Comparison of ENCODE assay signal across 22 cellular contexts in genomic region chr4:81196126-81196650, GRCh38. TPM values are rescaled to one million over a fixed set of nuclear protein-coding genes. Genes with fewer than 3 reads are reported as not detected.
"Had no signal": no experiment of that assay in that cellular context is flagged by ENCODE, and none has a peak within 500 bp of the region (broad histone marks: within the 10 kb centered on the region; RNA-seq: fewer than 3 reads in every experiment).

No MANE protein-coding gene starts in this region.

- H3K27ac ChIP-seq: colonic mucosa, gastrocnemius medialis, neural progenitor cell, pancreas, psoas muscle, spleen, tibial artery, upper lobe of left lung, uterus had no signal

- FAIRE-seq: kidney, pancreas had no signal

- H3K36me3 ChIP-seq: colonic mucosa, gastrocnemius medialis, neural progenitor cell, pancreas, spleen, tibial artery, upper lobe of left lung, uterus had no signal

- H3K9me3 ChIP-seq: colonic mucosa, gastrocnemius medialis, pancreas, psoas muscle, tibial artery, upper lobe of left lung, uterus had no signal

- H3K4me1 ChIP-seq: colonic mucosa, gastrocnemius medialis, pancreas, psoas muscle, spleen, tibial artery, upper lobe of left lung, uterus had no signal

- H3K4me3 ChIP-seq: colonic mucosa, gastrocnemius medialis, neural progenitor cell, pancreas, psoas muscle, spleen, tibial artery, upper lobe of left lung, uterus had no signal

- H3K9ac ChIP-seq: neural progenitor cell had no signal

- ATAC-seq: gastrocnemius medialis; natural killer cell treated with Interleukin-12 subunit alpha and Interleukin-12 subunit beta and Interleukin-15 and Interleukin-18, amount 100 ng/mL, for 72 hours; pancreas; psoas muscle; sciatic nerve; stimulated activated memory B cell treated with anti-CD40 and anti-IgM and Interleukin-4, amounts not matched to agents 10 μg/mL and 1 μg/mL and 100 μg/mL, for 72 hours had no signal

- H3K27me3 ChIP-seq: colonic mucosa, gastrocnemius medialis, neural progenitor cell, pancreas, spleen, tibial artery, upper lobe of left lung, uterus had no signal

- DNase-seq: colonic mucosa; dermis blood vessel endothelial cell; gastrocnemius medialis; glutamatergic neuron; immature natural killer cell; kidney; occipital lobe; pancreas; psoas muscle; retina; spleen; stimulated activated CD4-positive, alpha-beta T cell treated with anti-CD3 and anti-CD28 coated beads, Interleukin-15, amount 100 ng/mL, for 24 hours; stimulated activated CD4-positive, alpha-beta T cell treated with anti-CD3 and anti-CD28 coated beads, Interleukin-1b, Interleukin-23, amount 100 ng/mL, for 48 hours; stimulated activated CD4-positive, alpha-beta T cell treated with anti-CD3 and anti-CD28 coated beads, Interleukin-4, amount 100 ng/mL, for 24 hours; tibial artery; upper lobe of left lung; uterus had no signal

RNA-seq across cellular contexts. Expression of gene PRKG2, which starts 18.8 kb away (rescaled TPM):
- total RNA-seq: lung microvascular endothelial cell had no signal
